In genomic region chr2:235493775-235494715, GRCh38 we compare ENCODE assay signal across 1 cellular context.
TF ChIP-seq lines count a peak whose summit lies in the region.

AGAP1 (plus strand) TSS chr2:235494043.

TF ChIP-seq in SK-N-SH, 30 proteins besides CTCF, POLR2A, EP300 and RAD21 (continued from another document):
- no peak for TF ChIP-seq REST (IDR thresholded peaks at IDR 0.05; ENCODE audit: low read depth, low read length)
- 0 out of 2 replicates have a peak, but pooled peaks have one; percentile 12 for TF ChIP-seq NFIC (IDR thresholded peaks at IDR 0.05; ENCODE audit: borderline replicate concordance)
- no peak for TF ChIP-seq TCF12 (IDR thresholded peaks at IDR 0.05)
- no peak for TF ChIP-seq EZH2phosphoT487 (IDR thresholded peaks at IDR 0.05; ENCODE audit: borderline replicate concordance, low read depth)
- no peak for TF ChIP-seq POLR2AphosphoS5 (IDR thresholded peaks at IDR 0.05; ENCODE audit: low read depth, low read length)
- TF ChIP-seq RXRA (IDR thresholded peaks at IDR 0.05; ENCODE audit: borderline replicate concordance, low read depth), result no peak
- no peak for TF ChIP-seq ZBTB33 (IDR thresholded peaks at IDR 0.05; ENCODE audit: borderline replicate concordance, low read depth)
